ENCODE assay signal across 8 cellular contexts in genomic region chr9:116860509-116861120, GRCh38.
DNase-seq lines count a peak whose midpoint lies in the region; ATAC-seq and TF ChIP-seq lines count a peak whose summit lies in the region.

No MANE protein-coding gene starts in this region.

- no peak overlapping the region for H3K4me3 Mint-ChIP-seq in Calu3 (ENCODE audit: low read depth, unreplicated experiment)

- peaks cover 12% of the 10 kb centered on the region for H3K27me3 Mint-ChIP-seq in Calu3 (ENCODE audit: unreplicated experiment)

- H3K27ac Mint-ChIP-seq in Calu3 (ENCODE audit: unreplicated experiment), result no peak overlapping the region

- CTCF ChIA-PET in Calu3 (lab: Charles Lee), result interaction anchor here (0.8 to 1.9 kb wide), 3 partner anchors 9 to 124 kb away, joined by 3 to 12 read pairs (median 3); no protein-coding TSS in a partner anchor
- CTCF ChIA-PET in Panc1 (lab: Charles Lee), result interaction anchor here (2.4 kb wide), 1 partner anchor 123 kb away, joined by 15 read pairs; no protein-coding TSS in a partner anchor

- no peaks in the 10 kb centered on the region for H3K36me3 ChIP-seq in Panc1 (ENCODE audit: control insufficient read depth, insufficient read depth, low read length)
- H3K36me3 ChIP-seq in right lobe of liver, result no peaks in the 10 kb centered on the region
- H3K36me3 ChIP-seq in tibial nerve, result peaks cover 0 to 4% (median 0%) of the 10 kb centered on the region in 3 donors

- H3K4me3 ChIP-seq in Panc1 (ENCODE audit: low read depth in 2 of 2, low read length in 2 of 2) (no peak overlapping the region), coronary artery (no peak overlapping the region), right lobe of liver (no peak overlapping the region), tibial nerve (no peak overlapping the region)

- ATAC-seq in GM18868 (IDR thresholded peaks at IDR 0.05; ENCODE audit: unreplicated experiment), result peak; percentile 75
- peak; percentile 71 for ATAC-seq in Panc1
- ATAC-seq in right lobe of liver, result peak; percentile 89 to 97 (median 94)
- ATAC-seq in GM21360 (IDR thresholded peaks at IDR 0.05; ENCODE audit: unreplicated experiment), result no peak

- DNase-seq in Calu3 (peak; percentile 65), HT1080 (ENCODE audit: low read depth) (peak; percentile 49), Panc1 (ENCODE audit: low read depth, low spot score) (peak; percentile 32), coronary artery (ENCODE audit: low spot score) (no peak), right lobe of liver (peak; percentile 48 to 71 (median 57)), tibial nerve (ENCODE audit: low spot score in 2 of 2) (peak; percentile 36 to 62)

- no peak for TF ChIP-seq POLR2A in right lobe of liver (IDR thresholded peaks at IDR 0.05)
- TF ChIP-seq POLR2A in tibial nerve (IDR thresholded peaks at IDR 0.05), result no peak

- TF ChIP-seq EP300 in tibial nerve (IDR thresholded peaks at IDR 0.05), result no peak

- H3K27me3 ChIP-seq in Panc1 (ENCODE audit: control insufficient read depth, insufficient read depth, low read length), result no peaks in the 10 kb centered on the region
- H3K27me3 ChIP-seq in right lobe of liver, result no peaks in the 10 kb centered on the region
- no peaks in the 10 kb centered on the region for H3K27me3 ChIP-seq in tibial nerve

- H3K36me3 Mint-ChIP-seq in Calu3 (ENCODE audit: insufficient read depth, unreplicated experiment), result no peaks in the 10 kb centered on the region

- no peaks in the 10 kb centered on the region for H3K9me3 ChIP-seq in Panc1 (ENCODE audit: control insufficient read depth, insufficient read depth, low read depth, low read length)
- H3K9me3 ChIP-seq in right lobe of liver, result no peaks in the 10 kb centered on the region
- H3K9me3 ChIP-seq in tibial nerve, result no peaks in the 10 kb centered on the region

- BruUV-seq in Calu3 (replicated peaks; lab: Mats Ljungman, UMichigan) (no TSS peak), Panc1 (replicated peaks; lab: Mats Ljungman, UMichigan) (no TSS peak)

- H3K4me1 ChIP-seq in Panc1 (ENCODE audit: control insufficient read depth, insufficient read depth, low read length) (no peaks in the 10 kb centered on the region), right lobe of liver (no peaks in the 10 kb centered on the region), tibial nerve (no peaks in the 10 kb centered on the region)

- in situ Hi-C loops in Panc1 (cut with HindIII; ENCODE audit: low pct_unique_long_range_greater_than_20kb, low sequenced_read_pairs), result no loop called here

- TF ChIP-seq CTCF in Calu3 (IDR thresholded peaks at IDR 0.05; ENCODE audit: unreplicated experiment), result peak; percentile 77
- peak; percentile 69 for TF ChIP-seq CTCF in Panc1 (IDR thresholded peaks at IDR 0.05)
- TF ChIP-seq CTCF in coronary artery (IDR thresholded peaks at IDR 0.05), result peak; percentile 35
- TF ChIP-seq CTCF in right lobe of liver (IDR thresholded peaks at IDR 0.05), result peak; percentile 74 to 78 (median 76)
- peak; percentile 27 to 58 (median 46) for TF ChIP-seq CTCF in tibial nerve (IDR thresholded peaks at IDR 0.05)

- WGBS in right lobe of liver (ENCODE audit: insufficient coverage, low coverage, low lambda C conversion rate, missing lambda C conversion rate), result 24% methylated on average over 3 of the region's 3 CpGs
- WGBS in tibial nerve, 2 donors, result 35 to 38% methylated on average over 3 of the region's 3 CpGs

- H3K27ac ChIP-seq in Panc1 (ENCODE audit: low read length), result no peak overlapping the region
- no peak overlapping the region for H3K27ac ChIP-seq in coronary artery
- no peak overlapping the region for H3K27ac ChIP-seq in right lobe of liver
- H3K27ac ChIP-seq in tibial nerve, result no peak overlapping the region

- no peaks in the 10 kb centered on the region for H3K4me1 Mint-ChIP-seq in Calu3 (ENCODE audit: low read depth, unreplicated experiment)

- POLR2A ChIA-PET in Panc1 (lab: Charles Lee), result no interaction called here

- H3K9me3 Mint-ChIP-seq in Calu3 (ENCODE audit: low read depth, unreplicated experiment), result peaks cover 3% of the 10 kb centered on the region

- intact Hi-C loops in Calu3 (cut with micrococcal nuclease; ENCODE audit: unreplicated experiment) (loop anchor here (1.0 kb wide), 1 partner anchor 123 kb away; no protein-coding TSS in a partner anchor), Panc1 (cut with micrococcal nuclease; ENCODE audit: unreplicated experiment) (loop anchor here (1.0 kb wide), 1 partner anchor 123 kb away; no protein-coding TSS in a partner anchor), right lobe of liver (cut with DNase I) (loop anchor here in 1 of 2 donors (5.0 kb wide), 1 partner anchor 123 kb away; no protein-coding TSS in a partner anchor)
